8 cellular contexts compared by ENCODE assay signal in the genomic region with DNA sequence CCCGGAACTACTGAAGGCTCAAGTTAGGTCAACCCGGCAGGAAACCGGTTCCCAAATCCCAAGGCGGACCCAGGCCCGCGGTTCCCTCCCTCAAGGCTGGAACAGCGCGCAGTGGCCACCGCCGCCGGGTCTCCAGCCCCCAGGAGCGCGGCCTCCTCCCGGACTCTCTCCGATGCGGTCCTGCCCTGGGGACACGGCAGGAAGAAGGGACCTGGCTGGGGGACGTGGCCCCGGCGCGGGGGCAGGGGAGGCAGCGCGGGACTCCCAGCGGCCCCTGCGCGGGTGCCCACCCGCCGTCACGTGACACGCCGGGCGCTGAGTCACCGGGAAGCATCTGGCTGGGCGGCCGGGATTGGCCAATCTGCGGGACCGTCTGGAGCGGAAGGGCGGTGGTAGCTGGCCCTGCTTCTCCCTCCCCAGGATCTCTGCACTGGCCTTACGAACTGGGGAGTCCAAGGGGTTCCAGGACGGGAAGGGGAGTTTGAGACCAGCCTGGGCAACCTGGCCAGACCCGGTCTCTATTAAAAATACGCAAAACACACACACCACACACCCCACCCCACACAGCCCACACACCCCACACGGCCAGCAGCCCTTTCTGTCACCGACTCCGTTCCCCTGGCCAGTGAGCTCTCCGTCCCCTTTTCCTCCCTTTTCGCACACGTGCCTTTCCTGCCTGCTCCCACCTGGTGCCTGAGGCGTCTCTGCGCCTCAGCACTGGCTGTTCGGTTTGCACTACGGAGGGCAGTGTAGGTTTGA. TPM values are rescaled to one million over a fixed set of nuclear protein-coding genes. Genes with fewer than 3 reads are reported as not detected.
DNase-seq lines count a peak whose midpoint lies in the region; TF ChIP-seq lines count a peak whose summit lies in the region.

No MANE protein-coding gene starts in this region.

- TF ChIP-seq CTCF in HFFc6 (IDR thresholded peaks at IDR 0.05) (no peak), SK-N-SH (IDR thresholded peaks at IDR 0.05) (no peak), osteocyte (IDR thresholded peaks at IDR 0.05) (no peak)

- H3K27ac Mint-ChIP-seq in HFFc6 (peak overlapping the region; percentile 99), osteocyte (ENCODE audit: unreplicated experiment) (peak overlapping the region; percentile 96)
- peak overlapping the region; percentile 100 for H3K27ac Mint-ChIP-seq in activated naive CD4-positive, alpha-beta T cell treated with anti-CD3 and anti-CD28 coated beads, Interleukin-2, amount 50 U/mL, for 24 hours

- 9% methylated on average over 20 of the region's 53 CpGs for WGBS in SK-N-SH (ENCODE audit: low lambda C conversion rate)
- under 1% methylated on average over 53 of the region's 53 CpGs for WGBS in thymus

- H3K4me1 ChIP-seq in SK-N-SH (ENCODE audit: control insufficient read depth in 1 of 2, insufficient read depth in 2 of 2, low read depth in 1 of 2, low read length in 1 of 2) (peaks cover 30 to 38% of the 10 kb centered on the region in 2 experiments), thymus (ENCODE audit: control insufficient read depth, insufficient read depth, low read length) (peaks cover 7% of the 10 kb centered on the region)

- H3K36me3 Mint-ChIP-seq in HFFc6 (ENCODE audit: low read depth) (no peaks in the 10 kb centered on the region), osteocyte (ENCODE audit: unreplicated experiment) (no peaks in the 10 kb centered on the region)
- H3K36me3 Mint-ChIP-seq in activated naive CD4-positive, alpha-beta T cell treated with anti-CD3 and anti-CD28 coated beads, Interleukin-2, amount 50 U/mL, for 24 hours = no peaks in the 10 kb centered on the region

- H3K27me3 ChIP-seq in SK-N-SH (ENCODE audit: insufficient read depth) (no peaks in the 10 kb centered on the region), thymus (ENCODE audit: control insufficient read depth, insufficient read depth) (no peaks in the 10 kb centered on the region)

- no peaks in the 10 kb centered on the region for H3K36me3 ChIP-seq in SK-N-SH (replicated peaks in 1 of 2; ENCODE audit: control insufficient read depth in 1 of 2, insufficient read depth in 2 of 2, low read length in 1 of 2)
- no peaks in the 10 kb centered on the region for H3K36me3 ChIP-seq in thymus (ENCODE audit: control insufficient read depth, insufficient read depth)

- TF ChIP-seq RAD21 in SK-N-SH (IDR thresholded peaks at IDR 0.05; ENCODE audit: low read length) = no peak

- peaks cover 61% of the 10 kb centered on the region for H3K4me1 Mint-ChIP-seq in HFFc6 (ENCODE audit: low read depth)
- peaks cover 4% of the 10 kb centered on the region for H3K4me1 Mint-ChIP-seq in activated naive CD4-positive, alpha-beta T cell treated with anti-CD3 and anti-CD28 coated beads, Interleukin-2, amount 50 U/mL, for 24 hours
- peaks cover 51% of the 10 kb centered on the region for H3K4me1 Mint-ChIP-seq in osteocyte (ENCODE audit: unreplicated experiment)

- H3K9me3 Mint-ChIP-seq in HFFc6 = no peaks in the 10 kb centered on the region
- H3K9me3 Mint-ChIP-seq in activated naive CD4-positive, alpha-beta T cell treated with anti-CD3 and anti-CD28 coated beads, Interleukin-2, amount 50 U/mL, for 24 hours = no peaks in the 10 kb centered on the region
- no peaks in the 10 kb centered on the region for H3K9me3 Mint-ChIP-seq in osteocyte (ENCODE audit: unreplicated experiment)

- CTCF ChIA-PET in SK-N-SH (lab: Yijun Ruan, JAX) = interaction anchor here (0.8 to 7.5 kb wide), 9 partner anchors 9 to 60 kb away, joined by 3 to 78 read pairs (median 8); partner anchors contain the start of gene MALAT1

- peak overlapping the region; percentile 67 to 70 for H3K4me3 ChIP-seq in SK-N-SH (ENCODE audit: low read depth in 2 of 2, low read length in 1 of 2)
- H3K4me3 ChIP-seq in thymus (ENCODE audit: low read length) = peak overlapping the region; percentile 99

- POLR2A ChIA-PET in SK-N-SH (lab: Yijun Ruan, JAX) = interaction anchor here (0.5 to 13.9 kb wide), 6 partner anchors 13 to 57 kb away, joined by 3 to 591 read pairs (median 4); partner anchors contain the start of genes MALAT1 and NEAT1

- no peak overlapping the region for H2AFZ ChIP-seq in SK-N-SH (ENCODE audit: low read depth)

- H3K4me2 ChIP-seq in SK-N-SH = peak overlapping the region; percentile 90

- peak overlapping the region; percentile 99 for H3K9ac ChIP-seq in SK-N-SH

- DNase-seq in GM04503 (ENCODE audit: low read depth) (peak; percentile 80), HFFc6 (peak; percentile 86), NCI-H1092 (lab: John Stamatoyannopoulos, UW) (peak; percentile 90), SK-N-SH (peak; percentile 98), glomerular visceral epithelial cell (ENCODE audit: extremely low spot score) (peak; percentile 93), osteocyte (ENCODE audit: extremely low spot score, unreplicated experiment) (peak; percentile 96)

- H3K9me2 ChIP-seq in SK-N-SH = no peaks in the 10 kb centered on the region

- H3K27me3 Mint-ChIP-seq in HFFc6 (ENCODE audit: insufficient read depth) = no peaks in the 10 kb centered on the region; the same call in none of the 2 replicates
- H3K27me3 Mint-ChIP-seq in activated naive CD4-positive, alpha-beta T cell treated with anti-CD3 and anti-CD28 coated beads, Interleukin-2, amount 50 U/mL, for 24 hours = no peaks in the 10 kb centered on the region
- H3K27me3 Mint-ChIP-seq in osteocyte (ENCODE audit: unreplicated experiment) = no peaks in the 10 kb centered on the region

- H3K9me3 ChIP-seq in SK-N-SH (no peaks in the 10 kb centered on the region), thymus (ENCODE audit: control insufficient read depth) (no peaks in the 10 kb centered on the region)

- TF ChIP-seq EP300 in SK-N-SH (IDR thresholded peaks at IDR 0.05; ENCODE audit: borderline replicate concordance in 1 of 2, low read depth in 1 of 2, low read length in 1 of 2) = peak; percentile 25 to 60; a peak in 2 of 4 replicates

- H3K27ac ChIP-seq in SK-N-SH (ENCODE audit: low read depth in 2 of 2, low read length in 1 of 2) (peak overlapping the region; percentile 91 to 100), thymus (ENCODE audit: low read depth) (peak overlapping the region; percentile 97)

- H3K4me3 Mint-ChIP-seq in HFFc6 (peak overlapping the region; percentile 96), osteocyte (ENCODE audit: unreplicated experiment) (peak overlapping the region; percentile 83)
- H3K4me3 Mint-ChIP-seq in activated naive CD4-positive, alpha-beta T cell treated with anti-CD3 and anti-CD28 coated beads, Interleukin-2, amount 50 U/mL, for 24 hours = peak overlapping the region; percentile 94

- H3K79me2 ChIP-seq in SK-N-SH (ENCODE audit: insufficient read depth) = peaks cover 91% of the 10 kb centered on the region

- peaks cover 68% of the 10 kb centered on the region for H3F3A ChIP-seq in SK-N-SH (replicated peaks; ENCODE audit: insufficient read depth)

- H4K20me1 ChIP-seq in SK-N-SH (ENCODE audit: insufficient read depth) = no peaks in the 10 kb centered on the region

TF ChIP-seq in SK-N-SH, 30 proteins besides CTCF, POLR2A, EP300 and RAD21 (continues in another document):
- peak; percentile 30; the same call in 1 of the 2 replicates for TF ChIP-seq YY1 (IDR thresholded peaks at IDR 0.05; ENCODE audit: low read depth)
- peak; percentile 47; the same call in 1 of the 2 replicates for TF ChIP-seq ELF1 (IDR thresholded peaks at IDR 0.05)
- TF ChIP-seq CHD2 (IDR thresholded peaks at IDR 0.05; ENCODE audit: low read length, partially characterized antibody) = peak; percentile 55
- TF ChIP-seq MXI1 (IDR thresholded peaks at IDR 0.05; ENCODE audit: low read depth, low read length) = peak; percentile 61; the same call in 1 of the 2 replicates
- TF ChIP-seq PBX3 (IDR thresholded peaks at IDR 0.05) = peak; percentile 37; the same call in 1 of the 2 replicates
- peak; percentile 73; the same call in 1 of the 2 replicates for TF ChIP-seq JUND (IDR thresholded peaks at IDR 0.05)
- peak; percentile 82 for TF ChIP-seq POLR2AphosphoS5 (IDR thresholded peaks at IDR 0.05; ENCODE audit: low read depth, low read length)
- no peak for TF ChIP-seq FOXJ3 (CRISPR knock-in tag; IDR thresholded peaks at IDR 0.05)
- TF ChIP-seq SMC3 (IDR thresholded peaks at IDR 0.05; ENCODE audit: low read depth, low read length) = 0 out of 2 replicates have a peak, but pooled peaks have one; percentile 15
- no peak; the same call in none of the 2 replicates for TF ChIP-seq TAF1 (IDR thresholded peaks at IDR 0.05; ENCODE audit: borderline replicate concordance, low read depth, low read length)
- TF ChIP-seq RCOR1 (IDR thresholded peaks at IDR 0.05; ENCODE audit: low read length) = no peak

RNA-seq across cellular contexts. Expression of gene MALAT1, which starts 21.4 kb away (rescaled TPM):
- 1,000 to 10,000 TPM; 3,136 to 4,087 (median 3,570) TPM for total RNA-seq in HFFc6 (2021; fragmentation: NEBNext Ultra II Directional; extraction: Animal tissue kit (Norgen Biotek cat#: 25700))
- polyA plus RNA-seq in SK-N-SH (2012; rRNA removed) (285 and 510 TPM in 2 replicates), thymus (682 TPM)
- polyA plus RNA-seq in SK-N-SH (2012; cell fraction: cytosol; rRNA removed) = 23.6 and 25.7 TPM in 2 replicates
- 1,545 and 2,619 TPM in 2 replicates for polyA plus RNA-seq in SK-N-SH (2012; cell fraction: nucleus; rRNA removed)
- 11,843 and 16,538 TPM in 2 replicates for total RNA-seq in osteocyte

RNA-seq across cellular contexts. Expression of gene SCYL1, which starts 47.4 kb away (rescaled TPM):
- total RNA-seq in HFFc6 (2021; fragmentation: NEBNext Ultra II Directional; extraction: Animal tissue kit (Norgen Biotek cat#: 25700)) = 100 to 1,000 TPM; 120 to 137 (median 126) TPM
- 76.7 and 79.9 TPM in 2 replicates for polyA plus RNA-seq in SK-N-SH (2012; rRNA removed)
- polyA plus RNA-seq in SK-N-SH (2012; cell fraction: cytosol; rRNA removed) = 26.2 and 41.7 TPM in 2 replicates
- 115 and 159 TPM in 2 replicates for polyA plus RNA-seq in SK-N-SH (2012; cell fraction: nucleus; rRNA removed)
- total RNA-seq in osteocyte = 103 and 104 TPM in 2 replicates
- polyA plus RNA-seq in thymus = 68.1 TPM

RNA-seq across cellular contexts. Expression of gene NEAT1, which starts 54.9 kb away (rescaled TPM):
- 100 to 1,000 TPM; 185 to 250 (median 213) TPM for total RNA-seq in HFFc6 (2021; fragmentation: NEBNext Ultra II Directional; extraction: Animal tissue kit (Norgen Biotek cat#: 25700))
- polyA plus RNA-seq in SK-N-SH (2012; rRNA removed) = 435 and 479 TPM in 2 replicates
- 93.7 and 99.2 TPM in 2 replicates for polyA plus RNA-seq in SK-N-SH (2012; cell fraction: cytosol; rRNA removed)
- 3,897 and 4,476 TPM in 2 replicates for polyA plus RNA-seq in SK-N-SH (2012; cell fraction: nucleus; rRNA removed)
- 300 and 534 TPM in 2 replicates for total RNA-seq in osteocyte
- polyA plus RNA-seq in thymus = 3,325 TPM

Comparison
In these comparisons a context has a peak if more than half of its experiments do, and no peak if none do; other contexts are left out.
1. Peak in every context shown above with its lines: DNase-seq, H3K4me3 ChIP-seq and H3K27ac ChIP-seq.